1 cellular context compared by ENCODE assay signal in genomic region chr7:154879629-154880028, GRCh38.
TF ChIP-seq lines count a peak whose summit lies in the region.

No MANE protein-coding gene starts in this region.

TF ChIP-seq in GM23338, 12 proteins besides CTCF, POLR2A, EP300 and RAD21 (continued from another document):
- TF ChIP-seq, protein P1, sequence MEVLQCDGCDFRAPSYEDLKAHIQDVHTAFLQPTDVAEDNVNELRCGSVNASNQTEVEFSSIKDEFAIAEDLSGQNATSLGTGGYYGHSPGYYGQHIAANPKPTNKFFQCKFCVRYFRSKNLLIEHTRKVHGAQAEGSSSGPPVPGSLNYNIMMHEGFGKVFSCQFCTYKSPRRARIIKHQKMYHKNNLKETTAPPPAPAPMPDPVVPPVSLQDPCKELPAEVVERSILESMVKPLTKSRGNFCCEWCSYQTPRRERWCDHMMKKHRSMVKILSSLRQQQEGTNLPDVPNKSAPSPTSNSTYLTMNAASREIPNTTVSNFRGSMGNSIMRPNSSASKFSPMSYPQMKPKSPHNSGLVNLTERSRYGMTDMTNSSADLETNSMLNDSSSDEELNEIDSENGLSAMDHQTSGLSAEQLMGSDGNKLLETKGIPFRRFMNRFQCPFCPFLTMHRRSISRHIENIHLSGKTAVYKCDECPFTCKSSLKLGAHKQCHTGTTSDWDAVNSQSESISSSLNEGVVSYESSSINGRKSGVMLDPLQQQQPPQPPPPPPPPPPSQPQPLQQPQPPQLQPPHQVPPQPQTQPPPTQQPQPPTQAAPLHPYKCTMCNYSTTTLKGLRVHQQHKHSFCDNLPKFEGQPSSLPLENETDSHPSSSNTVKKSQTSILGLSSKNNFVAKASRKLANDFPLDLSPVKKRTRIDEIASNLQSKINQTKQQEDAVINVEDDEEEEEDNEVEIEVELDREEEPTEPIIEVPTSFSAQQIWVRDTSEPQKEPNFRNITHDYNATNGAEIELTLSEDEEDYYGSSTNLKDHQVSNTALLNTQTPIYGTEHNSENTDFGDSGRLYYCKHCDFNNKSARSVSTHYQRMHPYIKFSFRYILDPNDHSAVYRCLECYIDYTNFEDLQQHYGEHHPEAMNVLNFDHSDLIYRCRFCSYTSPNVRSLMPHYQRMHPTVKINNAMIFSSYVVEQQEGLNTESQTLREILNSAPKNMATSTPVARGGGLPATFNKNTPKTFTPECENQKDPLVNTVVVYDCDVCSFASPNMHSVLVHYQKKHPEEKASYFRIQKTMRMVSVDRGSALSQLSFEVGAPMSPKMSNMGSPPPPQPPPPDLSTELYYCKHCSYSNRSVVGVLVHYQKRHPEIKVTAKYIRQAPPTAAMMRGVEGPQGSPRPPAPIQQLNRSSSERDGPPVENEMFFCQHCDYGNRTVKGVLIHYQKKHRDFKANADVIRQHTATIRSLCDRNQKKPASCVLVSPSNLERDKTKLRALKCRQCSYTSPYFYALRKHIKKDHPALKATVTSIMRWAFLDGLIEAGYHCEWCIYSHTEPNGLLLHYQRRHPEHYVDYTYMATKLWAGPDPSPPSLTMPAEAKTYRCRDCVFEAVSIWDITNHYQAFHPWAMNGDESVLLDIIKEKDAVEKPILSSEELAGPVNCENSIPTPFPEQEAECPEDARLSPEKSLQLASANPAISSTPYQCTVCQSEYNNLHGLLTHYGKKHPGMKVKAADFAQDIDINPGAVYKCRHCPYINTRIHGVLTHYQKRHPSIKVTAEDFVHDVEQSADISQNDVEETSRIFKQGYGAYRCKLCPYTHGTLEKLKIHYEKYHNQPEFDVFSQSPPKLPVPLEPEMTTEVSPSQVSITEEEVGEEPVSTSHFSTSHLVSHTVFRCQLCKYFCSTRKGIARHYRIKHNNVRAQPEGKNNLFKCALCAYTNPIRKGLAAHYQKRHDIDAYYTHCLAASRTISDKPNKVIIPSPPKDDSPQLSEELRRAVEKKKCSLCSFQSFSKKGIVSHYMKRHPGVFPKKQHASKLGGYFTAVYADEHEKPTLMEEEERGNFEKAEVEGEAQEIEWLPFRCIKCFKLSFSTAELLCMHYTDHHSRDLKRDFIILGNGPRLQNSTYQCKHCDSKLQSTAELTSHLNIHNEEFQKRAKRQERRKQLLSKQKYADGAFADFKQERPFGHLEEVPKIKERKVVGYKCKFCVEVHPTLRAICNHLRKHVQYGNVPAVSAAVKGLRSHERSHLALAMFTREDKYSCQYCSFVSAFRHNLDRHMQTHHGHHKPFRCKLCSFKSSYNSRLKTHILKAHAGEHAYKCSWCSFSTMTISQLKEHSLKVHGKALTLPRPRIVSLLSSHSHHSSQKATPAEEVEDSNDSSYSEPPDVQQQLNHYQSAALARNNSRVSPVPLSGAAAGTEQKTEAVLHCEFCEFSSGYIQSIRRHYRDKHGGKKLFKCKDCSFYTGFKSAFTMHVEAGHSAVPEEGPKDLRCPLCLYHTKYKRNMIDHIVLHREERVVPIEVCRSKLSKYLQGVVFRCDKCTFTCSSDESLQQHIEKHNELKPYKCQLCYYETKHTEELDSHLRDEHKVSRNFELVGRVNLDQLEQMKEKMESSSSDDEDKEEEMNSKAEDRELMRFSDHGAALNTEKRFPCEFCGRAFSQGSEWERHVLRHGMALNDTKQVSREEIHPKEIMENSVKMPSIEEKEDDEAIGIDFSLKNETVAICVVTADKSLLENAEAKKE (CRISPR knock-in tag; IDR thresholded peaks at IDR 0.05): no peak
- TF ChIP-seq EZH2phosphoT487 (IDR thresholded peaks at IDR 0.05; ENCODE audit: unreplicated experiment): no peak
- TF ChIP-seq ZNF331 (CRISPR knock-in tag; IDR thresholded peaks at IDR 0.05; ENCODE audit: low read depth): no peak
- no peak for TF ChIP-seq JUNB (IDR thresholded peaks at IDR 0.05; ENCODE audit: unreplicated experiment)
- no peak for TF ChIP-seq NANOG (IDR thresholded peaks at IDR 0.05; ENCODE audit: borderline replicate concordance)
- TF ChIP-seq CREB1 (CRISPR knock-in tag; IDR thresholded peaks at IDR 0.05; ENCODE audit: low read depth): no peak
- no peak for TF ChIP-seq REST (IDR thresholded peaks at IDR 0.05; ENCODE audit: unreplicated experiment)
- TF ChIP-seq, protein P2, sequence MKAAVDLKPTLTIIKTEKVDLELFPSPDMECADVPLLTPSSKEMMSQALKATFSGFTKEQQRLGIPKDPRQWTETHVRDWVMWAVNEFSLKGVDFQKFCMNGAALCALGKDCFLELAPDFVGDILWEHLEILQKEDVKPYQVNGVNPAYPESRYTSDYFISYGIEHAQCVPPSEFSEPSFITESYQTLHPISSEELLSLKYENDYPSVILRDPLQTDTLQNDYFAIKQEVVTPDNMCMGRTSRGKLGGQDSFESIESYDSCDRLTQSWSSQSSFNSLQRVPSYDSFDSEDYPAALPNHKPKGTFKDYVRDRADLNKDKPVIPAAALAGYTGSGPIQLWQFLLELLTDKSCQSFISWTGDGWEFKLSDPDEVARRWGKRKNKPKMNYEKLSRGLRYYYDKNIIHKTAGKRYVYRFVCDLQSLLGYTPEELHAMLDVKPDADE (IDR thresholded peaks at IDR 0.05): no peak
- no peak for TF ChIP-seq POLR2AphosphoS5 (IDR thresholded peaks at IDR 0.05; ENCODE audit: low read depth)
- TF ChIP-seq STAT1 (IDR thresholded peaks at IDR 0.05; ENCODE audit: unreplicated experiment): no peak
